ENCODE assay signal across 10 cellular contexts in the genomic region with DNA sequence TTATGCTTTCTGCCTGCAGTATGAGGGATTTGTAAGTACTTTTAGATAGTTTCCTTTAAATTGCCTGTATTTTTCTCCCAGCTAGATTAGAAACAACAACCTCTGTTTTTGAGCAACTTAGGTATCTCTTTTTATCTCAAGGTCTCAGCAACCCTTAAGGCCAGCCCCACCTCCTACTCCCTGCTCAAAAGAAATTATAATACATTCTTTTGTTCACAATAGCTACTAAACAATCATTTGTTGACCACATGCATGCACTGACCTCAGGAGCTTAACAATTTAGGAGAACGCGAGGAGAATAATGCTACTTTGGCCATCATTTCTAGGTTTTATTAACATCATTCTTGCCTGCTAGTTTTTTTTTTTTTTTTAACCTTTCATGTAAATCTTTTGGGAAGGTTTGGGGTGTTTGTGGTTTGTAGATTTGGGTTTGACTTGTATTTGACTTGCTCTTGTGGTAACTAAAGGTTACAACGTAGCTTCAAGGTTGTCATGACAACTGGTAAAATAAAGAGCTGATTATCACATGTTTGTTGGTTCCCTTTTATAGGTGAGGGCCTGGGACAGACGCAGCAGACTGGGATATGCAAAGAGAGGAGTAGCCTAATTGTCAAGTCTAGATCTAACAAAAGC. TPM values are rescaled to one million over a fixed set of nuclear protein-coding genes. Genes with fewer than 3 reads are reported as not detected.
DNase-seq lines count a peak whose midpoint lies in the region; ATAC-seq and TF ChIP-seq lines count a peak whose summit lies in the region.
"Had no signal": no experiment of that assay in that cellular context is flagged by ENCODE, and none has a peak within 500 bp of the region (broad histone marks: within the 10 kb centered on the region; RNA-seq: fewer than 3 reads in every experiment).

No MANE protein-coding gene starts in this region.

- no peaks in the 10 kb centered on the region for H3K36me3 Mint-ChIP-seq in GM23338 (ENCODE audit: low read depth)

- H3K79me2 ChIP-seq in GM23338 (replicated peaks; ENCODE audit: insufficient read depth) = no peaks in the 10 kb centered on the region

- ATAC-seq in GM18511 (IDR thresholded peaks at IDR 0.05; ENCODE audit: unreplicated experiment) (peak; percentile 58), GM23338 (peak; percentile 27), heart right ventricle (no peak)

- H3K9me3 ChIP-seq in heart right ventricle = no peaks in the 10 kb centered on the region
- H3K9me3 ChIP-seq in esophagus squamous epithelium = no peaks in the 10 kb centered on the region

- peaks cover 1% of the 10 kb centered on the region for H3K27me3 Mint-ChIP-seq in GM23338 (ENCODE audit: insufficient read depth, low read depth, poor library complexity)
- H3K27me3 Mint-ChIP-seq: type B pancreatic cell had no signal

- H3K4me1 ChIP-seq in GM23338 (ENCODE audit: insufficient read depth) = peaks cover 7% of the 10 kb centered on the region; the same call in 1 of the 2 replicates
- H3K4me1 ChIP-seq in heart right ventricle = peaks cover 0 to 5% (median 0%) of the 10 kb centered on the region in 9 donors
- H3K4me1 ChIP-seq in esophagus squamous epithelium = peaks cover 0 to 6% (median 0%) of the 10 kb centered on the region in 3 donors

- 73 to 74% methylated on average over 4 of the region's 4 CpGs for WGBS in heart right ventricle, 2 donors
- 52 to 55% methylated on average over 4 of the region's 4 CpGs for WGBS in esophagus squamous epithelium, 2 donors

- H3F3A ChIP-seq in GM23338 (replicated peaks; ENCODE audit: low read depth) = no peaks in the 10 kb centered on the region

- H3K36me3 ChIP-seq in GM23338 (ENCODE audit: insufficient read depth) (no peaks in the 10 kb centered on the region), heart right ventricle (no peaks in the 10 kb centered on the region), esophagus squamous epithelium (no peaks in the 10 kb centered on the region)

- H3K27ac ChIP-seq in GM23338 (ENCODE audit: low read depth) (peak overlapping the region; percentile 63; the same call in 1 of the 2 replicates), heart right ventricle (no peak overlapping the region), esophagus squamous epithelium (no peak overlapping the region)
- H3K27ac ChIP-seq: SK-N-MC had no signal

- H3K4me3 Mint-ChIP-seq in GM23338 = no peak overlapping the region
- H3K4me3 Mint-ChIP-seq: type B pancreatic cell had no signal

- TF ChIP-seq CTCF in GM23338 (conservative IDR thresholded peaks at IDR 0.05; ENCODE audit: low read depth in 2 of 2) (no peak), NB4 (IDR thresholded peaks at IDR 0.05; ENCODE audit: low read depth, low read length) (no peak), heart right ventricle (IDR thresholded peaks at IDR 0.05) (no peak), esophagus squamous epithelium (IDR thresholded peaks at IDR 0.05) (no peak)

- no peaks in the 10 kb centered on the region for H3K9me2 ChIP-seq in GM23338 (ENCODE audit: insufficient read depth)

- peaks cover 20% of the 10 kb centered on the region for H3K4me1 Mint-ChIP-seq in GM23338

- intact Hi-C loops in heart right ventricle (cut with DNase I) (loop anchor here in 3 of 10 donors (10.0 kb wide), 1 partner anchor 101 kb away; no protein-coding TSS in a partner anchor), esophagus squamous epithelium (cut with DNase I) (no loop called here)

- DNase-seq in GM23338 (ENCODE audit: low spot score) (peak; percentile 48), NB4 (ENCODE audit: low read depth) (peak; percentile 52), erythroblast (lab: John Stamatoyannopoulos, UW) (peak; percentile 42 to 78), heart right ventricle (no peak), esophagus squamous epithelium (lab: John Stamatoyannopoulos, UW) (no peak), HPDE6-E6E7 (ENCODE audit: extremely low spot score) (no peak)
- DNase-seq in activated effector memory CD4-positive, alpha-beta T cell treated with anti-CD3 and anti-CD28 coated beads, Interleukin-2, amount 50 U/mL, for 16 hours = no peak

- H2AFZ ChIP-seq in GM23338 = no peak overlapping the region

- H3K9me3 Mint-ChIP-seq in GM23338 = no peaks in the 10 kb centered on the region
- H3K9me3 Mint-ChIP-seq: type B pancreatic cell had no signal

- no peaks in the 10 kb centered on the region for H4K20me1 ChIP-seq in GM23338 (replicated peaks; ENCODE audit: insufficient read depth)

- peak overlapping the region; percentile 92 for H3K27ac Mint-ChIP-seq in GM23338
- H3K27ac Mint-ChIP-seq: type B pancreatic cell had no signal

- H3K27me3 ChIP-seq in GM23338 (ENCODE audit: insufficient read depth) = no peaks in the 10 kb centered on the region
- H3K27me3 ChIP-seq in heart right ventricle = no peaks in the 10 kb centered on the region
- no peaks in the 10 kb centered on the region for H3K27me3 ChIP-seq in esophagus squamous epithelium

- TF ChIP-seq POLR2A in NB4 (IDR thresholded peaks at IDR 0.05; ENCODE audit: extremely low read depth, insufficient read length) (no peak), erythroblast (IDR thresholded peaks at IDR 0.05; ENCODE audit: low read length) (no peak), esophagus squamous epithelium (IDR thresholded peaks at IDR 0.05) (no peak)

- H3K4me2 ChIP-seq in GM23338 = peak overlapping the region; percentile 49

- H3K4me3 ChIP-seq in GM23338 (no peak overlapping the region), NB4 (ENCODE audit: low read depth, low read length) (no peak overlapping the region), heart right ventricle (no peak overlapping the region), esophagus squamous epithelium (no peak overlapping the region)
- H3K4me3 ChIP-seq: SK-N-MC had no signal

TF ChIP-seq in GM23338, 12 proteins besides CTCF, POLR2A, EP300 and RAD21 (continues in another document):
- TF ChIP-seq POLR2AphosphoS5 (IDR thresholded peaks at IDR 0.05; ENCODE audit: low read depth) (no peak), ZNF331 (CRISPR knock-in tag; IDR thresholded peaks at IDR 0.05; ENCODE audit: low read depth) (no peak), JUNB (IDR thresholded peaks at IDR 0.05; ENCODE audit: unreplicated experiment) (no peak), EZH2phosphoT487 (IDR thresholded peaks at IDR 0.05; ENCODE audit: unreplicated experiment) (no peak), ZNF114 (CRISPR knock-in tag; IDR thresholded peaks at IDR 0.05) (no peak), EZH2 (IDR thresholded peaks at IDR 0.05; ENCODE audit: low read depth, unreplicated experiment) (no peak), CREB1 (CRISPR knock-in tag; IDR thresholded peaks at IDR 0.05; ENCODE audit: low read depth) (no peak), NANOG (IDR thresholded peaks at IDR 0.05; ENCODE audit: borderline replicate concordance) (no peak), STAT1 (IDR thresholded peaks at IDR 0.05; ENCODE audit: unreplicated experiment) (no peak)
- TF ChIP-seq, protein P1, sequence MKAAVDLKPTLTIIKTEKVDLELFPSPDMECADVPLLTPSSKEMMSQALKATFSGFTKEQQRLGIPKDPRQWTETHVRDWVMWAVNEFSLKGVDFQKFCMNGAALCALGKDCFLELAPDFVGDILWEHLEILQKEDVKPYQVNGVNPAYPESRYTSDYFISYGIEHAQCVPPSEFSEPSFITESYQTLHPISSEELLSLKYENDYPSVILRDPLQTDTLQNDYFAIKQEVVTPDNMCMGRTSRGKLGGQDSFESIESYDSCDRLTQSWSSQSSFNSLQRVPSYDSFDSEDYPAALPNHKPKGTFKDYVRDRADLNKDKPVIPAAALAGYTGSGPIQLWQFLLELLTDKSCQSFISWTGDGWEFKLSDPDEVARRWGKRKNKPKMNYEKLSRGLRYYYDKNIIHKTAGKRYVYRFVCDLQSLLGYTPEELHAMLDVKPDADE (IDR thresholded peaks at IDR 0.05) = no peak

RNA-seq across cellular contexts. Expression of a gene that starts 6.7 kb away (rescaled TPM):
- total RNA-seq in GM23338 (2014; rRNA removed; shearing (Covaris generic)) = 25.7 and 37.7 TPM in 2 replicates
- polyA plus RNA-seq in GM23338 (2016; fragmentation: Nextera tagmentation; extraction: Ambion mirVana) = 15.2 and 16.2 TPM in 2 replicates
- total RNA-seq in heart right ventricle = 10 to 100 TPM; 10.7 to 18.7 (median 14.1) TPM
- 10 to 100 TPM; 11.6 to 23.3 TPM for polyA plus RNA-seq in heart right ventricle
- 10 to 100 TPM in 3 of 4 donors, 1 to 10 TPM in 1; 9.1 to 14.9 (median 11.8) TPM for total RNA-seq in esophagus squamous epithelium

Comparison
In these comparisons a context has a peak if more than half of its experiments do, and no peak if none do; other contexts are left out.
1. ATAC-seq: peak in GM18511 (single experiment) and GM23338 (single experiment); none in heart right ventricle (0 of 8).
2. DNase-seq: peak in GM23338 (single experiment), NB4 (single experiment) and erythroblast (2 of 2); none in activated effector memory CD4-positive, alpha-beta T cell treated with anti-CD3 and anti-CD28 coated beads, Interleukin-2, amount 50 U/mL, for 16 hours (single experiment), heart right ventricle (0 of 2), esophagus squamous epithelium (single experiment) and HPDE6-E6E7 (single experiment).